20 cellular contexts compared by ENCODE assay signal in genomic region chr3:177611781-177612389, GRCh38.
DNase-seq lines count a peak whose midpoint lies in the region; ATAC-seq and TF ChIP-seq lines count a peak whose summit lies in the region.
"Had no signal": no experiment of that assay in that cellular context is flagged by ENCODE, and none has a peak within 500 bp of the region (broad histone marks: within the 10 kb centered on the region; RNA-seq: fewer than 3 reads in every experiment).

No MANE protein-coding gene starts in this region.

- H4K20me1 ChIP-seq in H9 (ENCODE audit: control insufficient read depth, insufficient read depth, insufficient read length), result no peaks in the 10 kb centered on the region

- no peaks in the 10 kb centered on the region for H3K79me1 ChIP-seq in H9 (ENCODE audit: insufficient read depth, low read depth, low read length, poor library complexity, severe bottlenecking)

- TF ChIP-seq CTCF in H9 (conservative IDR thresholded peaks at IDR 0.05), result no peak
- no peak for TF ChIP-seq CTCF in brain (conservative IDR thresholded peaks at IDR 0.05)
- no peak for TF ChIP-seq CTCF in nephron (IDR thresholded peaks at IDR 0.05; ENCODE audit: unreplicated experiment in 3 of 3)

- H3K27ac Mint-ChIP-seq in H9 (peak overlapping the region in 2 of 3 experiments; percentile 97; a peak in 4 of 7 replicates), brain (peak overlapping the region in 4 of 5 experiments; percentile 62 to 89 (median 80)), nephron (peak overlapping the region; percentile 85 to 90 (median 87))
- H3K27ac Mint-ChIP-seq in activated CD4-positive, alpha-beta memory T cell treated with anti-CD3 and anti-CD28 coated beads, Interleukin-2, amount 10 ng/mL, durations not matched to agents 7 days and 5 days, result no peak overlapping the region
- H3K27ac Mint-ChIP-seq: activated CD4-positive, alpha-beta T cell treated with anti-CD3 and anti-CD28 coated beads, Interleukin-2, amount 10 ng/mL, durations not matched to agents 24 days and 14 days; activated naive CD8-positive, alpha-beta T cell; CD4-positive, alpha-beta memory T cell; stimulated activated naive CD8-positive, alpha-beta T cell treated with anti-CD3 and anti-CD28 coated beads, Interleukin-15, Interleukin-2, amounts not matched to agents 100 ng/mL and 50 ng/mL, for 24 hours had no signal

- no peaks in the 10 kb centered on the region for H3K79me2 ChIP-seq in H9 (ENCODE audit: insufficient read depth, low read length)

- no peak overlapping the region for H4K8ac ChIP-seq in H9 (replicated peaks; ENCODE audit: insufficient read length, low read depth, low read length)

- no CpG with 5 or more reads among the region's 5 CpGs for WGBS in H9 (ENCODE audit: extremely low coverage, insufficient read length, low lambda C conversion rate)
- WGBS in HUES64, result 89% methylated on average over 5 of the region's 5 CpGs

- no peak overlapping the region for H2BK5ac ChIP-seq in H9 (ENCODE audit: insufficient read length, low read length)

- H3K4me3 ChIP-seq in HUES64 (ENCODE audit: low read length), result no peak overlapping the region
- H3K4me3 ChIP-seq: right atrium auricular region, transverse colon had no signal

- H3K27ac ChIP-seq in H9 (ENCODE audit: insufficient read length, low read depth, low read length), result peak overlapping the region; percentile 94
- H3K27ac ChIP-seq in HUES64 (ENCODE audit: low read depth, low read length), result peak overlapping the region; percentile 78; the same call in 1 of the 2 replicates
- H3K27ac ChIP-seq: foreskin keratinocyte, right atrium auricular region had no signal

- no peaks in the 10 kb centered on the region; a peak in 1 of 5 replicates for H3K9me3 Mint-ChIP-seq in H9
- peaks cover 0 to 2% (median 0%) of the 10 kb centered on the region in 5 experiments for H3K9me3 Mint-ChIP-seq in brain
- peaks cover 3% of the 10 kb centered on the region for H3K9me3 Mint-ChIP-seq in nephron
- peaks cover 3% of the 10 kb centered on the region for H3K9me3 Mint-ChIP-seq in activated CD4-positive, alpha-beta memory T cell treated with anti-CD3 and anti-CD28 coated beads, Interleukin-2, amount 10 ng/mL, durations not matched to agents 7 days and 5 days

- DNase-seq in H9, result no peak
- DNase-seq in activated CD4-positive, alpha-beta memory T cell treated with anti-CD3 and anti-CD28 coated beads, Interleukin-2, amount 10 ng/mL, durations not matched to agents 7 days and 5 days, result no peak
- no peak for DNase-seq in stimulated activated CD4-positive, alpha-beta T cell treated with anti-CD3 and anti-CD28 coated beads, Interleukin-4, amount 100 ng/mL, for 4 hours
- DNase-seq in SK-N-DZ (ENCODE audit: low spot score), result no peak
- DNase-seq: activated CD4-positive, alpha-beta T cell treated with anti-CD3 and anti-CD28 coated beads, Interleukin-2, amount 10 ng/mL, durations not matched to agents 24 days and 14 days; DMS 273 treated with DMSO at 0.1 percent for 48 hours; effector CD4-positive, alpha-beta T cell; foreskin keratinocyte; MV-4-11; stimulated activated CD4-positive, alpha-beta T cell treated with anti-CD3 and anti-CD28 coated beads, Interleukin-12 subunit alpha, Interleukin-12 subunit beta, amount 100 ng/mL, for 4 hours had no signal

- no peak overlapping the region for H3K14ac ChIP-seq in H9 (ENCODE audit: insufficient read depth, low read length)

- H3K27me3 Mint-ChIP-seq in H9 (ENCODE audit: low read depth) (no peaks in the 10 kb centered on the region), brain (no peaks in the 10 kb centered on the region), nephron (ENCODE audit: low read depth) (peaks cover 2% of the 10 kb centered on the region)
- no peaks in the 10 kb centered on the region for H3K27me3 Mint-ChIP-seq in activated CD4-positive, alpha-beta memory T cell treated with anti-CD3 and anti-CD28 coated beads, Interleukin-2, amount 10 ng/mL, durations not matched to agents 7 days and 5 days
- H3K27me3 Mint-ChIP-seq: activated CD4-positive, alpha-beta T cell treated with anti-CD3 and anti-CD28 coated beads, Interleukin-2, amount 10 ng/mL, durations not matched to agents 24 days and 14 days; activated naive CD8-positive, alpha-beta T cell; CD4-positive, alpha-beta memory T cell; stimulated activated naive CD8-positive, alpha-beta T cell treated with anti-CD3 and anti-CD28 coated beads, Interleukin-15, Interleukin-2, amounts not matched to agents 100 ng/mL and 50 ng/mL, for 24 hours had no signal

- no peak overlapping the region for H4K5ac ChIP-seq in H9 (ENCODE audit: insufficient read length, low read depth, low read length)

- peaks cover 11% of the 10 kb centered on the region for H3K4me1 ChIP-seq in H9 (ENCODE audit: insufficient read depth, low read length)
- peaks cover 34% of the 10 kb centered on the region for H3K4me1 ChIP-seq in HUES64 (ENCODE audit: insufficient read depth, low read length)

- no peak overlapping the region for H2BK120ac ChIP-seq in H9 (ENCODE audit: low read depth, low read length, poor library complexity, severe bottlenecking)

- H3T11ph ChIP-seq in H9 (ENCODE audit: low read length), result peak overlapping the region; percentile 54

- no peaks in the 10 kb centered on the region for H3K36me3 ChIP-seq in HUES64 (ENCODE audit: insufficient read depth, low read length)
- H3K36me3 ChIP-seq: right atrium auricular region, transverse colon had no signal

- H3K18ac ChIP-seq in H9 (ENCODE audit: insufficient read length, low read depth, low read length), result no peak overlapping the region

- no peak overlapping the region for H3K56ac ChIP-seq in H9 (ENCODE audit: insufficient read length, low read depth, low read length)

- H3K4me3 Mint-ChIP-seq in H9, result no peak overlapping the region
- H3K4me3 Mint-ChIP-seq in brain, result peak overlapping the region in 3 of 5 experiments; percentile 15 to 38 (median 21)
- H3K4me3 Mint-ChIP-seq in nephron, result no peak overlapping the region
- no peak overlapping the region for H3K4me3 Mint-ChIP-seq in activated CD4-positive, alpha-beta memory T cell treated with anti-CD3 and anti-CD28 coated beads, Interleukin-2, amount 10 ng/mL, durations not matched to agents 7 days and 5 days
- H3K4me3 Mint-ChIP-seq: activated CD4-positive, alpha-beta T cell treated with anti-CD3 and anti-CD28 coated beads, Interleukin-2, amount 10 ng/mL, durations not matched to agents 24 days and 14 days; activated naive CD8-positive, alpha-beta T cell; CD4-positive, alpha-beta memory T cell; stimulated activated naive CD8-positive, alpha-beta T cell treated with anti-CD3 and anti-CD28 coated beads, Interleukin-15, Interleukin-2, amounts not matched to agents 100 ng/mL and 50 ng/mL, for 24 hours had no signal

- no peaks in the 10 kb centered on the region; a peak in 1 of 7 replicates for H3K36me3 Mint-ChIP-seq in H9 (ENCODE audit: insufficient read depth in 1 of 3, low read depth in 3 of 3)
- no peaks in the 10 kb centered on the region for H3K36me3 Mint-ChIP-seq in brain
- H3K36me3 Mint-ChIP-seq in nephron (ENCODE audit: low read depth), result no peaks in the 10 kb centered on the region
- no peaks in the 10 kb centered on the region for H3K36me3 Mint-ChIP-seq in activated CD4-positive, alpha-beta memory T cell treated with anti-CD3 and anti-CD28 coated beads, Interleukin-2, amount 10 ng/mL, durations not matched to agents 7 days and 5 days (ENCODE audit: low read depth)
- H3K36me3 Mint-ChIP-seq: CD4-positive, alpha-beta memory T cell had no signal

- POLR2A ChIA-PET in activated CD4-positive, alpha-beta memory T cell treated with anti-CD3 and anti-CD28 coated beads, Interleukin-2, amount 10 ng/mL, durations not matched to agents 7 days and 5 days (lab: Charles Lee), result no interaction called here

- H2AFZ ChIP-seq in H9 (ENCODE audit: low read length), result no peak overlapping the region

- no peak overlapping the region for H4K91ac ChIP-seq in H9 (ENCODE audit: insufficient read length, low read depth, low read length)

- no peak for ATAC-seq in HG02885 (IDR thresholded peaks at IDR 0.05; ENCODE audit: poor library complexity, unreplicated experiment)
- ATAC-seq: foreskin keratinocyte, HCT116 had no signal

- H3K27me3 ChIP-seq in H9 (ENCODE audit: insufficient read depth, low read length) (no peaks in the 10 kb centered on the region), HUES64 (ENCODE audit: insufficient read depth, low read length) (no peaks in the 10 kb centered on the region)
- H3K27me3 ChIP-seq: foreskin keratinocyte, right atrium auricular region, transverse colon had no signal

- no peak overlapping the region for H2BK20ac ChIP-seq in H9 (ENCODE audit: low read depth, low read length, poor library complexity, severe bottlenecking)

- H3K4me1 Mint-ChIP-seq in H9 (peaks cover 43 to 55% of the 10 kb centered on the region in 2 experiments), brain (peaks cover 66% of the 10 kb centered on the region), nephron (peaks cover 78% of the 10 kb centered on the region)
- peaks cover 7% of the 10 kb centered on the region for H3K4me1 Mint-ChIP-seq in activated CD4-positive, alpha-beta memory T cell treated with anti-CD3 and anti-CD28 coated beads, Interleukin-2, amount 10 ng/mL, durations not matched to agents 7 days and 5 days

- H3K4ac ChIP-seq in H9 (ENCODE audit: low read depth, low read length), result no peak overlapping the region

- H3K23me2 ChIP-seq in H9 (ENCODE audit: insufficient read length, low read depth, low read length, poor library complexity, severe bottlenecking), result no peaks in the 10 kb centered on the region

- H3K9me3 ChIP-seq in H9 (ENCODE audit: control insufficient read depth, low read depth, low read length) (no peaks in the 10 kb centered on the region), HUES64 (ENCODE audit: insufficient read depth, low read depth, low read length) (no peaks in the 10 kb centered on the region)
- H3K9me3 ChIP-seq: right atrium auricular region, transverse colon had no signal

- H3K4me2 ChIP-seq in H9 (ENCODE audit: insufficient read depth, insufficient read length, low read length), result peak overlapping the region; percentile 3

- H2BK15ac ChIP-seq in H9 (ENCODE audit: low read depth, low read length), result no peak overlapping the region

- no peak overlapping the region for H2AK5ac ChIP-seq in H9 (ENCODE audit: insufficient read length, low read length)

- H3K23ac ChIP-seq in H9 (ENCODE audit: insufficient read length, low read depth, low read length), result no peak overlapping the region

- CTCF ChIA-PET in activated CD4-positive, alpha-beta memory T cell treated with anti-CD3 and anti-CD28 coated beads, Interleukin-2, amount 10 ng/mL, durations not matched to agents 7 days and 5 days (lab: Charles Lee), result interaction anchor here (0.7 kb wide), 1 partner anchor 61 kb away, joined by 3 read pairs; no protein-coding TSS in a partner anchor

- H3K9ac ChIP-seq in H9 (ENCODE audit: extremely low read depth, insufficient read length, low read length), result no peak overlapping the region
- H3K9ac ChIP-seq in HUES64 (ENCODE audit: low read depth, low read length), result no peak overlapping the region

- H2BK12ac ChIP-seq in H9 (ENCODE audit: insufficient read length, low read depth, low read length), result no peak overlapping the region

Comparison
In these comparisons a context has a peak if more than half of its experiments do, and no peak if none do; other contexts are left out.
1. H3K4me3 Mint-ChIP-seq: peak in brain (3 of 5); none in H9 (0 of 2), nephron (0 of 3) and activated CD4-positive, alpha-beta memory T cell treated with anti-CD3 and anti-CD28 coated beads, Interleukin-2, amount 10 ng/mL, durations not matched to agents 7 days and 5 days (single experiment).